10 cellular contexts compared by ENCODE assay signal in the genomic region with DNA sequence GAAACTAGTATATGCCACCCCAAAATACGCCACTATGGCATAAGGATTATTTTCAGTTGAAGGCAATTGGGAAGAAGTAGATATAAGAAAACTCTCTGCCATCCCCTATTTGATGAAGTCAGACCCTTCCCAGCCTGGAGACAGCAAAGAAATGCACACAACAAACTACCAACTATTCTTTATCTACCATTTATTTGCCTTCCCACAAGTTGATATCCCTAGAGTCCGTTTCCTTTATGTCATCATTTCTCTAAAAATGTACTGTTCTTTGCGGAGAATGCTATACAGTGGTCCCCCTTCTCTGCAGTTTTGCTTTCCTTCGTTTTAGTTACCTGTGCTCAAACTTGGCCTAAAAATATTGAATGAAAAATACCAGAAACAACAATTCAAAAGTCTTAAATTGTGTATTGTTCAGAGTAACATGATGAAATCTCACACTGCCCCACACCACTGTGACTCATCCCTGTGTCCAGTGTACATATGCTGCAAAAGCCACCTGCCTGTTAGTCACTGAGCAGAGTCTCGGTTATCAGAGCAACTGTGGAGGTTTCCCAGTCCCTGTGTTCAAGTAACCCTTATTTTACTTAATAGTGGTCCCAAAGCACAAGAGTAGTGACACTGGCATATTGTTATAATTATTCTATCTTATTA.
A peak's percentile ranks its signal among the peaks of the same experiment; 100 is the strongest.
DNase-seq lines count a peak whose midpoint lies in the region; ATAC-seq and TF ChIP-seq lines count a peak whose summit lies in the region.
"Had no signal": no experiment of that assay in that cellular context is flagged by ENCODE, and none has a peak within 500 bp of the region (broad histone marks: within the 10 kb centered on the region; RNA-seq: fewer than 3 reads in every experiment).

No MANE protein-coding gene starts in this region.

- TF ChIP-seq CTCF in upper lobe of right lung (IDR thresholded peaks at IDR 0.05): no peak

- ATAC-seq in upper lobe of right lung: peak; percentile 63

- no peak overlapping the region for H3K4me3 ChIP-seq in upper lobe of right lung
- H3K4me3 ChIP-seq: upper lobe of left lung had no signal

- peaks cover 44% of the 10 kb centered on the region for H3K36me3 ChIP-seq in upper lobe of right lung

- H3K27me3 ChIP-seq in upper lobe of right lung: no peaks in the 10 kb centered on the region
- H3K27me3 ChIP-seq: upper lobe of left lung had no signal

- no peak overlapping the region for H3K27ac ChIP-seq in upper lobe of right lung
- H3K27ac ChIP-seq: upper lobe of left lung had no signal

- no peaks in the 10 kb centered on the region for H3K4me1 ChIP-seq in upper lobe of right lung
- H3K4me1 ChIP-seq: upper lobe of left lung had no signal

- no peaks in the 10 kb centered on the region for H3K9me3 ChIP-seq in upper lobe of right lung
- H3K9me3 ChIP-seq: upper lobe of left lung had no signal

- intact Hi-C loops in upper lobe of right lung (cut with DNase I): no loop called here

- DNase-seq in NK-92 treated with Interleukin-12 subunit alpha and Interleukin-12 subunit beta, amount 100 ng/mL, for 24 hours (lab: John Stamatoyannopoulos, UW): peak; percentile 11
- DNase-seq in NK-92 (lab: John Stamatoyannopoulos, UW; ENCODE audit: unreplicated experiment): no peak
- DNase-seq in SW 1271 (lab: John Stamatoyannopoulos, UW): peak; percentile 5 to 46
- peak; percentile 35 for DNase-seq in foreskin melanocyte
- DNase-seq in upper lobe of right lung: no peak
- DNase-seq in NCI-H774 (lab: John Stamatoyannopoulos, UW): no peak
- no peak for DNase-seq in stimulated activated CD4-positive, alpha-beta T cell treated with anti-CD3 and anti-CD28 coated beads, Interleukin-4, amount 100 ng/mL, for 1 hour
- DNase-seq in NCI-H510A treated with DMSO at 0.1 percent for 48 hours (lab: John Stamatoyannopoulos, UW): no peak
- DNase-seq: AML-193 had no signal

Comparison
In these comparisons a context has a peak if more than half of its experiments do, and no peak if none do; other contexts are left out.
1. DNase-seq: peak in NK-92 treated with Interleukin-12 subunit alpha and Interleukin-12 subunit beta, amount 100 ng/mL, for 24 hours (single experiment), SW 1271 (2 of 2) and foreskin melanocyte (single experiment); none in NK-92 (single experiment), upper lobe of right lung (single experiment), NCI-H774 (single experiment), stimulated activated CD4-positive, alpha-beta T cell treated with anti-CD3 and anti-CD28 coated beads, Interleukin-4, amount 100 ng/mL, for 1 hour (single experiment) and NCI-H510A treated with DMSO at 0.1 percent for 48 hours (single experiment).